Comparison of ENCODE assay signal across 25 cellular contexts in genomic region chr1:111576547-111576946, GRCh38. TPM values are rescaled to one million over a fixed set of nuclear protein-coding genes. Genes with fewer than 3 reads are reported as not detected.
DNase-seq lines count a peak whose midpoint lies in the region; ATAC-seq and TF ChIP-seq lines count a peak whose summit lies in the region.
"Had no signal": no experiment of that assay in that cellular context is flagged by ENCODE, and none has a peak within 500 bp of the region (broad histone marks: within the 10 kb centered on the region; RNA-seq: fewer than 3 reads in every experiment).

No MANE protein-coding gene starts in this region.

- H3K4me3 ChIP-seq in right cardiac atrium (ENCODE audit: low read length) (no peak overlapping the region), right atrium auricular region (no peak overlapping the region), right lobe of liver (no peak overlapping the region), upper lobe of right lung (no peak overlapping the region)
- H3K4me3 ChIP-seq: A549, heart left ventricle had no signal

- intact Hi-C loops in right cardiac atrium (cut with DNase I) = no loop called here
- intact Hi-C loops in right lobe of liver (cut with DNase I) = no loop called here
- intact Hi-C loops in upper lobe of right lung (cut with DNase I) = no loop called here

- TF ChIP-seq CTCF in right atrium auricular region (IDR thresholded peaks at IDR 0.05) (no peak), VCaP (conservative IDR thresholded peaks at IDR 0.05) (no peak), right lobe of liver (IDR thresholded peaks at IDR 0.05) (no peak), upper lobe of right lung (IDR thresholded peaks at IDR 0.05) (no peak)

- H3K36me3 ChIP-seq in right atrium auricular region = no peaks in the 10 kb centered on the region
- H3K36me3 ChIP-seq in right lobe of liver = no peaks in the 10 kb centered on the region
- no peaks in the 10 kb centered on the region for H3K36me3 ChIP-seq in upper lobe of right lung
- H3K36me3 ChIP-seq: heart left ventricle had no signal

- 66% methylated on average over 7 of the region's 7 CpGs for WGBS in right cardiac atrium
- 33% methylated on average over 5 of the region's 7 CpGs for WGBS in right lobe of liver (ENCODE audit: insufficient coverage, low coverage, low lambda C conversion rate, missing lambda C conversion rate)

- ATAC-seq in right cardiac atrium (peak; percentile 16 to 41), right lobe of liver (peak; percentile 96 to 98 (median 98)), upper lobe of right lung (peak; percentile 98), HG02981 (IDR thresholded peaks at IDR 0.05; ENCODE audit: unreplicated experiment) (no peak), HG02973 (IDR thresholded peaks at IDR 0.05; ENCODE audit: unreplicated experiment) (no peak)
- ATAC-seq: A549; activated CD8-positive, alpha-beta T cell treated with anti-CD3 and anti-CD28 coated beads for 36 hours; activated naive CD8-positive, alpha-beta T cell treated with anti-CD3 and anti-CD28 coated beads, Interleukin-2, amount 50 U/mL, for 24 hours; heart left ventricle had no signal

- DNase-seq in right cardiac atrium = no peak
- no peak for DNase-seq in right atrium auricular region (ENCODE audit: low spot score)
- DNase-seq in right lobe of liver = peak; percentile 68 to 75 (median 70)
- peak; percentile 81 for DNase-seq in upper lobe of right lung
- DNase-seq in effector CD8-positive, alpha-beta T cell (lab: John Stamatoyannopoulos, UW) = no peak
- DNase-seq: activated CD4-positive, CD25-positive, alpha-beta regulatory T cell treated with anti-CD3 and anti-CD28 coated beads, Interleukin-2, amount 50 U/mL, for 72 hours; activated CD8-positive, alpha-beta T cell treated with anti-CD3 and anti-CD28 coated beads for 36 hours; activated effector memory CD4-positive, alpha-beta T cell treated with Interleukin-2 at 50 U/mL for 16 hours; activated naive CD8-positive, alpha-beta T cell treated with anti-CD3 and anti-CD28 coated beads, Interleukin-2, amount 50 U/mL, for 24 hours; activated T-cell treated with anti-CD3 and anti-CD28 coated beads for 4 hours; CD8-positive, alpha-beta memory T cell; cerebellar nuclear complex; DND-41; H7; heart left ventricle; NCI-H1092; posterior cingulate gyrus; Right ventricle myocardium superior; substantia nigra; SW 1271; T1000 had no signal

- H3K4me1 ChIP-seq in right cardiac atrium (ENCODE audit: control insufficient read depth, insufficient read depth, low read length) = peaks cover 4% of the 10 kb centered on the region
- peaks cover 0 to 6% of the 10 kb centered on the region in 2 donors for H3K4me1 ChIP-seq in right atrium auricular region
- H3K4me1 ChIP-seq in right lobe of liver = peaks cover 0 to 22% (median 9%) of the 10 kb centered on the region in 4 donors
- H3K4me1 ChIP-seq in upper lobe of right lung = peaks cover 8% of the 10 kb centered on the region
- H3K4me1 ChIP-seq: A549 had no signal

- no peaks in the 10 kb centered on the region for H3K27me3 ChIP-seq in right cardiac atrium (ENCODE audit: control insufficient read depth, insufficient read depth)
- H3K27me3 ChIP-seq in right atrium auricular region = no peaks in the 10 kb centered on the region
- no peaks in the 10 kb centered on the region for H3K27me3 ChIP-seq in right lobe of liver
- H3K27me3 ChIP-seq in upper lobe of right lung = no peaks in the 10 kb centered on the region
- H3K27me3 ChIP-seq: heart left ventricle had no signal

- H3K9me3 ChIP-seq in right cardiac atrium (ENCODE audit: control insufficient read depth, low read length) (no peaks in the 10 kb centered on the region), right atrium auricular region (no peaks in the 10 kb centered on the region), right lobe of liver (no peaks in the 10 kb centered on the region), upper lobe of right lung (no peaks in the 10 kb centered on the region)
- H3K9me3 ChIP-seq: A549, heart left ventricle had no signal

- TF ChIP-seq POLR2A in right lobe of liver (IDR thresholded peaks at IDR 0.05) = no peak

- no peak overlapping the region for H3K27ac ChIP-seq in right cardiac atrium (ENCODE audit: low read length)
- no peak overlapping the region for H3K27ac ChIP-seq in right atrium auricular region
- H3K27ac ChIP-seq in VCaP = peak overlapping the region; percentile 83
- no peak overlapping the region for H3K27ac ChIP-seq in right lobe of liver
- no peak overlapping the region for H3K27ac ChIP-seq in upper lobe of right lung
- H3K27ac ChIP-seq: A549, heart left ventricle had no signal

RNA-seq across cellular contexts. Expression of gene RAP1A, which starts 43.0 kb away (rescaled TPM):
- total RNA-seq in right cardiac atrium (100 to 1,000 TPM; 104 to 128 (median 111) TPM), right atrium auricular region (10 to 100 TPM; 62.1 to 72.8 TPM), right lobe of liver (10 to 100 TPM; 25.9 to 53.8 (median 33.3) TPM), upper lobe of right lung (118 TPM)
- 110 TPM for polyA plus RNA-seq in right cardiac atrium

Comparison
In these comparisons a context has a peak if more than half of its experiments do, and no peak if none do; other contexts are left out.
1. ATAC-seq: peak in right cardiac atrium (2 of 2), right lobe of liver (4 of 4) and upper lobe of right lung (single experiment); none in HG02981 (single experiment) and HG02973 (single experiment).
2. DNase-seq: peak in right lobe of liver (3 of 3) and upper lobe of right lung (single experiment); none in right cardiac atrium (0 of 3), right atrium auricular region (single experiment) and effector CD8-positive, alpha-beta T cell (single experiment).